ENCODE assay signal across 29 cellular contexts in genomic region chr4:88478247-88478646, GRCh38.
"Had no signal": no experiment of that assay in that cellular context is flagged by ENCODE, and none has a peak within 500 bp of the region (broad histone marks: within the 10 kb centered on the region; RNA-seq: fewer than 3 reads in every experiment).

No MANE protein-coding gene starts in this region.

- H3K4me3 Mint-ChIP-seq: stimulated activated effector memory CD8-positive, alpha-beta T cell treated with anti-CD3 and anti-CD28 coated beads, Interleukin-12 subunit alpha, Interleukin-12 subunit beta, amount 100 ng/mL, for 72 hours; stimulated activated memory B cell treated with anti-CD40 and anti-IgM and Interleukin-4, amounts not matched to agents 10 μg/mL and 1 μg/mL and 100 μg/mL, for 72 hours; stimulated activated naive B cell treated with anti-CD40 and anti-IgM and Interleukin-4, amounts not matched to agents 10 μg/mL and 1 μg/mL and 100 μg/mL, for 72 hours; stimulated activated naive CD8-positive, alpha-beta T cell treated with anti-CD3 and anti-CD28 coated beads, Interleukin-15, amount 100 ng/mL, for 72 hours; stimulated activated naive CD8-positive, alpha-beta T cell treated with anti-CD3 and anti-CD28 coated beads, Interleukin-15, Interleukin-2, amounts not matched to agents 100 ng/mL and 50 ng/mL, for 24 hours; type B pancreatic cell had no signal

- H3K36me3 Mint-ChIP-seq: type B pancreatic cell had no signal

- H3K27ac Mint-ChIP-seq: stimulated activated effector memory CD8-positive, alpha-beta T cell treated with anti-CD3 and anti-CD28 coated beads, Interleukin-12 subunit alpha, Interleukin-12 subunit beta, amount 100 ng/mL, for 72 hours; stimulated activated memory B cell treated with anti-CD40 and anti-IgM and Interleukin-4, amounts not matched to agents 10 μg/mL and 1 μg/mL and 100 μg/mL, for 72 hours; stimulated activated naive B cell treated with anti-CD40 and anti-IgM and Interleukin-4, amounts not matched to agents 10 μg/mL and 1 μg/mL and 100 μg/mL, for 72 hours; stimulated activated naive CD8-positive, alpha-beta T cell treated with anti-CD3 and anti-CD28 coated beads, Interleukin-15, amount 100 ng/mL, for 72 hours; stimulated activated naive CD8-positive, alpha-beta T cell treated with anti-CD3 and anti-CD28 coated beads, Interleukin-15, Interleukin-2, amounts not matched to agents 100 ng/mL and 50 ng/mL, for 24 hours; type B pancreatic cell had no signal

- H3K9me3 Mint-ChIP-seq: stimulated activated effector memory CD8-positive, alpha-beta T cell treated with anti-CD3 and anti-CD28 coated beads, Interleukin-12 subunit alpha, Interleukin-12 subunit beta, amount 100 ng/mL, for 72 hours; stimulated activated memory B cell treated with anti-CD40 and anti-IgM and Interleukin-4, amounts not matched to agents 10 μg/mL and 1 μg/mL and 100 μg/mL, for 72 hours; stimulated activated naive B cell treated with anti-CD40 and anti-IgM and Interleukin-4, amounts not matched to agents 10 μg/mL and 1 μg/mL and 100 μg/mL, for 72 hours; stimulated activated naive CD8-positive, alpha-beta T cell treated with anti-CD3 and anti-CD28 coated beads, Interleukin-15, amount 100 ng/mL, for 72 hours; stimulated activated naive CD8-positive, alpha-beta T cell treated with anti-CD3 and anti-CD28 coated beads, Interleukin-15, Interleukin-2, amounts not matched to agents 100 ng/mL and 50 ng/mL, for 24 hours; type B pancreatic cell had no signal

- FAIRE-seq: urothelium cell line had no signal

- ATAC-seq: stimulated activated effector memory CD8-positive, alpha-beta T cell treated with anti-CD3 and anti-CD28 coated beads, Interleukin-12 subunit alpha, Interleukin-12 subunit beta, amount 100 ng/mL, for 72 hours; stimulated activated memory B cell treated with anti-CD40 and anti-IgM and Interleukin-4, amounts not matched to agents 10 μg/mL and 1 μg/mL and 100 μg/mL, for 72 hours; stimulated activated naive B cell treated with anti-CD40 and anti-IgM and Interleukin-4, amounts not matched to agents 10 μg/mL and 1 μg/mL and 100 μg/mL, for 72 hours; stimulated activated naive CD8-positive, alpha-beta T cell treated with anti-CD3 and anti-CD28 coated beads, Interleukin-15, amount 100 ng/mL, for 72 hours; stimulated activated naive CD8-positive, alpha-beta T cell treated with anti-CD3 and anti-CD28 coated beads, Interleukin-15, Interleukin-2, amounts not matched to agents 100 U/mL and 50 U/mL, for 24 hours; upper lobe of right lung had no signal

- H3K4me1 ChIP-seq: stomach, suprapubic skin, tibial artery, tibial nerve, transverse colon, upper lobe of left lung, upper lobe of right lung, uterus, vagina had no signal

- DNase-seq: stimulated activated CD4-positive, alpha-beta T cell treated with anti-CD3 and anti-CD28 coated beads, Interleukin-2, amount 100 ng/mL, for 48 hours; stimulated activated CD4-positive, alpha-beta T cell treated with anti-CD3 and anti-CD28 coated beads, Interleukin-4, amount 100 ng/mL, for 1 hour; stimulated activated CD4-positive, alpha-beta T cell treated with anti-CD3 and anti-CD28 coated beads, Interleukin-4, amount 100 ng/mL, for 24 hours; stimulated activated CD4-positive, alpha-beta T cell treated with anti-CD3 and anti-CD28 coated beads, Interleukin-4, amount 100 ng/mL, for 4 hours; stimulated activated CD8-positive, alpha-beta memory T cell treated with anti-CD3 and anti-CD28 coated beads, Interleukin-4, amount 100 ng/mL, for 48 hours; stimulated activated naive B cell treated with anti-CD40 and anti-IgM and Interleukin-4, amounts not matched to agents 10 μg/mL and 1 μg/mL and 100 μg/mL, for 72 hours; stimulated activated naive CD4-positive, alpha-beta T cell; stimulated activated naive CD4-positive, alpha-beta T cell treated with Interleukin-2 at 50 U/mL for 16 hours; stimulated activated naive CD8-positive, alpha-beta T cell treated with anti-CD3 and anti-CD28 coated beads, Interleukin-15, amount 100 ng/mL, for 72 hours; stimulated activated naive CD8-positive, alpha-beta T cell treated with anti-CD3 and anti-CD28 coated beads, Interleukin-15, Interleukin-2, amounts not matched to agents 100 U/mL and 50 U/mL, for 24 hours; stomach; substantia nigra; testis; thyroid gland; tibial artery; transverse colon; trophoblast cell; upper lobe of left lung; upper lobe of right lung; uterus had no signal

- H3K4me3 ChIP-seq: stomach, suprapubic skin, testis, thoracic aorta, thyroid gland, tibial artery, tibial nerve, transverse colon, upper lobe of left lung, upper lobe of right lung, uterus, vagina had no signal

- H3K9me3 ChIP-seq: stomach, suprapubic skin, testis, thoracic aorta, thyroid gland, tibial artery, tibial nerve, transverse colon, upper lobe of left lung, upper lobe of right lung, uterus, vagina had no signal

- H3K27me3 Mint-ChIP-seq: stimulated activated memory B cell treated with anti-CD40 and anti-IgM and Interleukin-4, amounts not matched to agents 10 μg/mL and 1 μg/mL and 100 μg/mL, for 72 hours; stimulated activated naive B cell treated with anti-CD40 and anti-IgM and Interleukin-4, amounts not matched to agents 10 μg/mL and 1 μg/mL and 100 μg/mL, for 72 hours; stimulated activated naive CD8-positive, alpha-beta T cell treated with anti-CD3 and anti-CD28 coated beads, Interleukin-15, amount 100 ng/mL, for 72 hours; stimulated activated naive CD8-positive, alpha-beta T cell treated with anti-CD3 and anti-CD28 coated beads, Interleukin-15, Interleukin-2, amounts not matched to agents 100 ng/mL and 50 ng/mL, for 24 hours; type B pancreatic cell had no signal

- H3K36me3 ChIP-seq: thyroid gland, transverse colon, uterus had no signal

- H3K4me1 Mint-ChIP-seq: stimulated activated effector memory CD8-positive, alpha-beta T cell treated with anti-CD3 and anti-CD28 coated beads, Interleukin-12 subunit alpha, Interleukin-12 subunit beta, amount 100 ng/mL, for 72 hours; stimulated activated memory B cell treated with anti-CD40 and anti-IgM and Interleukin-4, amounts not matched to agents 10 μg/mL and 1 μg/mL and 100 μg/mL, for 72 hours; stimulated activated naive B cell treated with anti-CD40 and anti-IgM and Interleukin-4, amounts not matched to agents 10 μg/mL and 1 μg/mL and 100 μg/mL, for 72 hours; stimulated activated naive CD8-positive, alpha-beta T cell treated with anti-CD3 and anti-CD28 coated beads, Interleukin-15, amount 100 ng/mL, for 72 hours had no signal

- H3K27ac ChIP-seq: stomach, suprapubic skin, testis, thoracic aorta, thyroid gland, tibial artery, tibial nerve, transverse colon, upper lobe of left lung, upper lobe of right lung, uterus, vagina had no signal

- H3K27me3 ChIP-seq: stomach, suprapubic skin, testis, thyroid gland, tibial artery, tibial nerve, transverse colon, upper lobe of left lung, upper lobe of right lung, uterus, vagina had no signal
